ENCODE assay signal across 7 cellular contexts in the genomic region with DNA sequence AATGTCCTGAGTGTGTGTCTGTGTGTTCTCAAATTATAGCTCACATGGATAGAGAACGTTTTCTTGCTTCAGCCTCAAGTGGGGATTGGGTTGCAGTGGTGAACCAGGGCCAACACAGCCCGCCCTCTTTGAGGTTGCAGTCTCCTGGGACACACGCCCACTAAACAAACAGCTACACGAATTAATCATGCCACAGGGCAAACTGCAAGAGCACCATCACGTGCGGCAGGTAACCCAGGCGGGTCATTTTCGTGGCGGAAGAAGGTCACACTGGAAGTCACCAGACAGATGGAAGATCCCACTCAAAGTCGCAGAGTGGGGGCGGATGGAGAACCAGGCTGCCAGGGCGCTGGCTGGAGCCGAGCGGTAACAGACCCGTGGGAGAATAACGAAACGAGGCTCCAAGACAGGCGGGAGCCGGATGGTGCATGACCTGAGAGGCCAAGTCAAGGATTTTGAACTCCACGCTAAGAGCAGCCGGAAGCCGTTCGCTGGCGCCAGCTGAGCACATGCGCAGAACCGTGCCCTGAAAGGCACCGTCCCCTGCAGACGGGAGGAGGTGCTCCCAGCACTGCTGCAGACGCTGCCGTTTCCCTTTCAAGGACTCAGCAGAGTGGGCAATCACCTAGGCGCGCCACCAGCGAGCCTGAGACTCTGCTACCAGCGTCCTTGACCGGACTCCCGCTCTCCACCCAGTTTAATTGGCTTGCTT. TPM values are rescaled to one million over a fixed set of nuclear protein-coding genes. Genes with fewer than 3 reads are reported as not detected.
DNase-seq lines count a peak whose midpoint lies in the region; ATAC-seq, FAIRE-seq and TF ChIP-seq lines count a peak whose summit lies in the region.

No MANE protein-coding gene starts in this region.

- no peak for TF ChIP-seq EP300 in K562 (IDR thresholded peaks at IDR 0.05; ENCODE audit: low read length)

- peak overlapping the region; percentile 29; the same call in 1 of the 2 replicates for H3K4me2 ChIP-seq in K562 (ENCODE audit: insufficient read depth, low read length)

- no peaks in the 10 kb centered on the region for H3K36me3 ChIP-seq in K562 (ENCODE audit: control insufficient read depth, insufficient read depth, low read length)
- peaks cover 24% of the 10 kb centered on the region for H3K36me3 ChIP-seq in lower lobe of right lung
- no peaks in the 10 kb centered on the region for H3K36me3 ChIP-seq in urinary bladder (ENCODE audit: insufficient read depth)

- in situ Hi-C loops in K562 (cut with MboI): no loop called here

- H3K9me3 ChIP-seq in K562 (replicated peaks; ENCODE audit: control insufficient read depth, insufficient read depth, low read depth, low read length): no peaks in the 10 kb centered on the region
- no peaks in the 10 kb centered on the region for H3K9me3 ChIP-seq in lower lobe of right lung

- H3K4me1 ChIP-seq in K562 (replicated peaks in 1 of 2; ENCODE audit: control insufficient read depth in 2 of 2, insufficient read depth in 2 of 2, low read length in 2 of 2): peaks cover 0 to 26% of the 10 kb centered on the region in 2 experiments; a peak in 2 of 5 replicates
- H3K4me1 ChIP-seq in lower lobe of right lung: peaks cover 44% of the 10 kb centered on the region
- H3K4me1 ChIP-seq in urinary bladder (ENCODE audit: insufficient read depth): no peaks in the 10 kb centered on the region

- CTCF ChIA-PET in K562 (lab: Yijun Ruan, JAX; ENCODE audit: low intra/inter-chr PET ratio): no interaction called here

- TF ChIP-seq POLR2A in K562 (conservative IDR thresholded peaks at IDR 0.05): no peak

- intact Hi-C loops in K562 (cut with micrococcal nuclease): no loop called here
- intact Hi-C loops in lower lobe of right lung (cut with DNase I): no loop called here

- peaks cover 10% of the 10 kb centered on the region; the same call in 1 of the 2 replicates for H4K20me1 ChIP-seq in K562 (replicated peaks; ENCODE audit: control insufficient read depth, insufficient read depth, low read length)

- POLR2A ChIA-PET in K562 (lab: Yijun Ruan, JAX): interaction anchor here (0.9 kb wide), 1 partner anchor 10 kb away, joined by 3 read pairs; no protein-coding TSS in a partner anchor

- DNase-seq in NCI-H460 (ENCODE audit: extremely low read depth, low read depth) (peak; percentile 55), K562 (ENCODE audit: extremely low read depth in 1 of 4, low spot score in 3 of 4) (peak in 1 of 4 experiments; percentile 39), lower lobe of right lung (peak; percentile 87), SKM-1 treated with dmso at 0.1 percent for 144 hours (lab: John Stamatoyannopoulos, UW; ENCODE audit: unreplicated experiment) (no peak)

- no peaks in the 10 kb centered on the region for H3K9me1 ChIP-seq in K562 (ENCODE audit: control insufficient read depth, insufficient read depth, low read length)

- peak overlapping the region; percentile 53; the same call in 1 of the 2 replicates for H3K4me3 ChIP-seq in GM08714 (ENCODE audit: low read length)
- no peak overlapping the region for H3K4me3 ChIP-seq in K562
- H3K4me3 ChIP-seq in lower lobe of right lung: peak overlapping the region; percentile 53
- H3K4me3 ChIP-seq in urinary bladder (ENCODE audit: low read depth, low read length): no peak overlapping the region

- FAIRE-seq in K562 (lab: Jason Lieb, UNC): no peak

- no peaks in the 10 kb centered on the region for H3K79me2 ChIP-seq in K562 (ENCODE audit: control insufficient read depth, insufficient read depth, low read length)

- H3K27me3 ChIP-seq in K562 (ENCODE audit: control insufficient read depth in 2 of 2, insufficient read depth in 2 of 2, low read length in 2 of 2) (peaks cover 79% of the 10 kb centered on the region in 2 experiments), lower lobe of right lung (ENCODE audit: low read depth) (peaks cover 9% of the 10 kb centered on the region)

- TF ChIP-seq RAD21 in K562 (CRISPR knock-in tag; conservative IDR thresholded peaks at IDR 0.05 in 1 of 2, IDR thresholded peaks at IDR 0.05 in 1 of 2): no peak

- ATAC-seq in HG02973 (IDR thresholded peaks at IDR 0.05; ENCODE audit: unreplicated experiment) (peak; percentile 75), K562 (peak; percentile 70), lower lobe of right lung (peak; percentile 89 to 91)

- 0 out of 4 replicates have a peak overlapping the region, but pooled peaks of 1 of the 2 experiments have one; percentile 39 for H3K9ac ChIP-seq in K562 (ENCODE audit: insufficient read depth in 1 of 2, low read depth in 2 of 2, low read length in 2 of 2)

- no peak overlapping the region for H3K27ac ChIP-seq in K562 (ENCODE audit: extremely low read depth, low read depth, low read length)
- peak overlapping the region; percentile 72 for H3K27ac ChIP-seq in lower lobe of right lung
- H3K27ac ChIP-seq in urinary bladder (ENCODE audit: low read depth): peak overlapping the region; percentile 75

- 24% methylated on average over 36 of the region's 36 CpGs for WGBS in K562 (ENCODE audit: insufficient coverage, low coverage, missing lambda C conversion rate)
- 55% methylated on average over 36 of the region's 36 CpGs for WGBS in urinary bladder

- no TSS peak for BruUV-seq in K562 (replicated peaks; lab: Mats Ljungman, UMichigan)

- H2AFZ ChIP-seq in K562 (ENCODE audit: low read depth, low read length): peak overlapping the region; percentile 49; the same call in 1 of the 2 replicates

- TF ChIP-seq CTCF in K562 (IDR thresholded peaks at IDR 0.05 in 2 of 3, conservative IDR thresholded peaks at IDR 0.05 in 1 of 3; ENCODE audit: insufficient read depth in 2 of 3, low read depth in 1 of 3, low read length in 3 of 3) (no peak), lower lobe of right lung (IDR thresholded peaks at IDR 0.05) (no peak)

TF ChIP-seq in K562, 482 proteins besides CTCF, POLR2A, EP300 and RAD21 (continues in another document):
- TF ChIP-seq ZNF695 (CRISPR knock-in tag; IDR thresholded peaks at IDR 0.05) (no peak), EGR1 (conservative IDR thresholded peaks at IDR 0.05) (0 out of 2 replicates have a peak, but pooled peaks have one; percentile 16), EZH2 (IDR thresholded peaks at IDR 0.05; ENCODE audit: borderline replicate concordance, low read depth, low read length) (0 out of 2 replicates have a peak, but pooled peaks have one; percentile 87), BHLHE40 (IDR thresholded peaks at IDR 0.05; ENCODE audit: low read length) (peak; percentile 27; the same call in 1 of the 2 replicates), POLR2G (IDR thresholded peaks at IDR 0.05; ENCODE audit: low read depth, low read length) (0 out of 2 replicates have a peak, but pooled peaks have one; percentile 20), ILK (tag; IDR thresholded peaks at IDR 0.05; ENCODE audit: borderline replicate concordance, low read depth) (no peak), ZNF263 (CRISPR knock-in tag; IDR thresholded peaks at IDR 0.05; ENCODE audit: borderline replicate concordance) (peak; percentile 62), KAT2B (IDR thresholded peaks at IDR 0.05; ENCODE audit: low read depth, low read length) (no peak), CBX8 (IDR thresholded peaks at IDR 0.05; ENCODE audit: borderline replicate concordance, extremely low read depth, low read depth, low read length, poor library complexity, severe bottlenecking) (peak; percentile 15)

RNA-seq across cellular contexts. Expression of gene DLL1, which starts 10.7 kb away (rescaled TPM):
- total RNA-seq in NCI-H460 (2014; rRNA removed; shearing (Covaris generic)): 0.14 and 0.17 TPM in 2 replicates
- 1.3 TPM in 1 of 2 replicates, not detected in the other for polyA plus RNA-seq in NCI-H460 (2014; cell fraction: nucleus; rRNA removed)
- total RNA-seq in K562 (2011; cell fraction: chromatin; rRNA removed; ENCODE audit: low replicate concordance): not detected in 2 replicates
- total RNA-seq in K562 (2011; cell fraction: nucleolus; rRNA removed): not detected in 2 replicates
- not detected in 2 replicates for total RNA-seq in K562 (2011; cell fraction: nucleoplasm; rRNA removed)
- not detected in 2 replicates for total RNA-seq in K562 (2014; rRNA removed)
- total RNA-seq in K562 (2014; rRNA removed; fragmentation: Illumina TruSeq; extraction: Trizol): not detected in 2 replicates
- total RNA-seq in K562 (2015; rRNA removed; fragmentation: Illumina TruSeq; extraction: Trizol): not detected in 2 replicates
- total RNA-seq in K562 (2021): not detected in 2 replicates
- polyA plus RNA-seq in K562 (2011; rRNA removed): not detected in 2 replicates
- 0.03 TPM in 1 of 2 replicates, not detected in the other for polyA plus RNA-seq in K562 (2011; cell fraction: cytosol; rRNA removed)
- not detected in 2 replicates for polyA plus RNA-seq in K562 (2011; cell fraction: nucleus; rRNA removed)
- 0.03 TPM in 1 of 2 replicates, not detected in the other for polyA plus RNA-seq in K562 (2012)
- polyA plus RNA-seq in K562 (2014; fragmentation: Illumina TruSeq; extraction: Trizol): not detected in 2 replicates
- polyA plus RNA-seq in K562 (2014; fragmentation: Nextera tagmentation; extraction: Ambion mirVana): not detected
- not detected in 2 replicates for polyA plus RNA-seq in K562 (2014; rRNA removed)
- polyA minus RNA-seq in K562 (2011; rRNA and poly(A)+ RNA removed): not detected in 2 replicates
- not detected in 2 replicates for polyA minus RNA-seq in K562 (2011; cell fraction: cytosol; rRNA and poly(A)+ RNA removed)
- not detected in 2 replicates for polyA minus RNA-seq in K562 (2011; cell fraction: nucleus; rRNA and poly(A)+ RNA removed)
- total RNA-seq in lower lobe of right lung: 12.9 TPM
- total RNA-seq in urinary bladder: 5.9 TPM
- 22.1 TPM for polyA plus RNA-seq in urinary bladder

RNA-seq across cellular contexts. Expression of gene FAM120B, which starts 26.4 kb away (rescaled TPM):
- 5.2 and 6.0 TPM in 2 replicates for total RNA-seq in NCI-H460 (2014; rRNA removed; shearing (Covaris generic))
- polyA plus RNA-seq in NCI-H460 (2014; cell fraction: nucleus; rRNA removed): 5.3 and 5.5 TPM in 2 replicates
- 43.4 and 80.5 TPM in 2 replicates for total RNA-seq in K562 (2011; cell fraction: chromatin; rRNA removed; ENCODE audit: low replicate concordance)
- total RNA-seq in K562 (2011; cell fraction: nucleolus; rRNA removed): 21.2 and 24.1 TPM in 2 replicates
- 25.9 and 29.8 TPM in 2 replicates for total RNA-seq in K562 (2011; cell fraction: nucleoplasm; rRNA removed)
- total RNA-seq in K562 (2014; rRNA removed): 9.4 and 12.2 TPM in 2 replicates
- 15.1 and 16.4 TPM in 2 replicates for total RNA-seq in K562 (2014; rRNA removed; fragmentation: Illumina TruSeq; extraction: Trizol)
- total RNA-seq in K562 (2015; rRNA removed; fragmentation: Illumina TruSeq; extraction: Trizol): 12.8 and 12.9 TPM in 2 replicates
- total RNA-seq in K562 (2021): 22.6 and 23.0 TPM in 2 replicates
- 16.6 and 16.9 TPM in 2 replicates for polyA plus RNA-seq in K562 (2011; rRNA removed)
- polyA plus RNA-seq in K562 (2011; cell fraction: cytosol; rRNA removed): 11.3 and 12.0 TPM in 2 replicates
- 24.9 and 30.9 TPM in 2 replicates for polyA plus RNA-seq in K562 (2011; cell fraction: nucleus; rRNA removed)
- 11.9 and 18.1 TPM in 2 replicates for polyA plus RNA-seq in K562 (2012)
- 19.9 and 21.3 TPM in 2 replicates for polyA plus RNA-seq in K562 (2014; fragmentation: Illumina TruSeq; extraction: Trizol)
- polyA plus RNA-seq in K562 (2014; fragmentation: Nextera tagmentation; extraction: Ambion mirVana): 1 to 10 TPM; 3.5 to 5.5 TPM
- polyA plus RNA-seq in K562 (2014; rRNA removed): 14.7 and 14.8 TPM in 2 replicates
- polyA minus RNA-seq in K562 (2011; rRNA and poly(A)+ RNA removed): 38.8 and 43.3 TPM in 2 replicates
- polyA minus RNA-seq in K562 (2011; cell fraction: cytosol; rRNA and poly(A)+ RNA removed): 12.5 and 17.4 TPM in 2 replicates
- polyA minus RNA-seq in K562 (2011; cell fraction: nucleus; rRNA and poly(A)+ RNA removed): 23.7 and 38.2 TPM in 2 replicates
- 29.0 TPM for total RNA-seq in lower lobe of right lung
- 30.3 TPM for total RNA-seq in urinary bladder
- 17.5 TPM for polyA plus RNA-seq in urinary bladder

Comparison
In these comparisons a context has a peak if more than half of its experiments do, and no peak if none do; other contexts are left out.
1. H3K4me3 ChIP-seq: peak in GM08714 (single experiment) and lower lobe of right lung (single experiment); none in K562 (single experiment) and urinary bladder (single experiment).
2. Peak in every context shown above with its lines, with median percentiles within 50 percentile points of each other: ATAC-seq.